Comparison of ENCODE assay signal across 10 cellular contexts in the genomic region with DNA sequence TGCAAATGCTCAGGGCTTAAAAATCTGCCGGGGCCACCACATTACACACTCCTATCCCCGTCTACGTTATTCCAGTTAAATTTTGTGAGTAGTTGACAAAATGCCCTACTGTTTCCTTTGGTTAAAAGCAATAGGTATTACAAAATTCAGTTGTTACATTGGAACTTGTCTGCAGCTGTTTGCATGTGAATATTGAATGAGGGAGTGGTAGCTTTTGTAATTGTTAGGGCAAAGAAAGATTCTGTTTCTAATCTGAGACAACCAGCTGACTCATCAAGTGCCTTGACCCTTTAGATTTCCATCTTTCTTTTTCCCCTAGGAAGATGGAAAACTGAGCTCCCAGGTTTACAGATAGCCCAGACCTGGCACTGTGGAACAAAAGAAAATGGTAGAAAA. TPM values are rescaled to one million over a fixed set of nuclear protein-coding genes. Genes with fewer than 3 reads are reported as not detected.
DNase-seq lines count a peak whose midpoint lies in the region; ATAC-seq and TF ChIP-seq lines count a peak whose summit lies in the region.
"Had no signal": no experiment of that assay in that cellular context is flagged by ENCODE, and none has a peak within 500 bp of the region (broad histone marks: within the 10 kb centered on the region; RNA-seq: fewer than 3 reads in every experiment).

No MANE protein-coding gene starts in this region.

- DNase-seq in EL (peak; percentile 64), esophagus muscularis mucosa (ENCODE audit: extremely low spot score) (no peak), renal cortical epithelial cell (ENCODE audit: low read depth) (peak; percentile 62), NCI-H1694 treated with DMSO at 0.1 percent for 48 hours (lab: John Stamatoyannopoulos, UW) (no peak), NCI-H748 (lab: John Stamatoyannopoulos, UW; ENCODE audit: unreplicated experiment) (no peak), ovary (no peak)
- DNase-seq: NCI-H1694 had no signal

- H3K27ac ChIP-seq in OCI-LY3 (ENCODE audit: low read length) (peak overlapping the region; percentile 98), esophagus muscularis mucosa (replicated peaks in 1 of 4) (peak overlapping the region; percentile 29 to 77 (median 52)), ovary (peak overlapping the region in 1 of 2 donors; percentile 11)

- no peak for TF ChIP-seq CTCF in OCI-LY3 (IDR thresholded peaks at IDR 0.05; ENCODE audit: low read depth, low read length)
- TF ChIP-seq CTCF in esophagus muscularis mucosa (IDR thresholded peaks at IDR 0.05): no peak
- TF ChIP-seq CTCF in ovary (IDR thresholded peaks at IDR 0.05): no peak

- no peak overlapping the region for H3K4me2 ChIP-seq in OCI-LY3 (ENCODE audit: low read length)

- no peak overlapping the region for H2AFZ ChIP-seq in OCI-LY3 (ENCODE audit: low read depth, low read length)

- H3K9ac ChIP-seq in OCI-LY3 (ENCODE audit: low read length): no peak overlapping the region

- H3K4me3 ChIP-seq in OCI-LY3 (ENCODE audit: low read length) (no peak overlapping the region), esophagus muscularis mucosa (no peak overlapping the region), ovary (no peak overlapping the region)
- H3K4me3 ChIP-seq: upper lobe of left lung had no signal

- peaks cover 27% of the 10 kb centered on the region for H3K36me3 ChIP-seq in OCI-LY3 (replicated peaks; ENCODE audit: low read depth, low read length)
- peaks cover 7 to 25% (median 19%) of the 10 kb centered on the region in 4 donors for H3K36me3 ChIP-seq in esophagus muscularis mucosa
- H3K36me3 ChIP-seq in ovary: no peaks in the 10 kb centered on the region

- TF ChIP-seq EP300 in esophagus muscularis mucosa (IDR thresholded peaks at IDR 0.05) (no peak), ovary (IDR thresholded peaks at IDR 0.05) (no peak)

- TF ChIP-seq POLR2A in esophagus muscularis mucosa (IDR thresholded peaks at IDR 0.05; ENCODE audit: low read depth) (no peak), ovary (IDR thresholded peaks at IDR 0.05) (no peak)

- no peaks in the 10 kb centered on the region for H3K27me3 ChIP-seq in OCI-LY3 (ENCODE audit: low read depth, low read length)
- no peaks in the 10 kb centered on the region for H3K27me3 ChIP-seq in esophagus muscularis mucosa
- no peaks in the 10 kb centered on the region for H3K27me3 ChIP-seq in ovary
- H3K27me3 ChIP-seq: upper lobe of left lung had no signal

- no peaks in the 10 kb centered on the region for H3K9me3 ChIP-seq in OCI-LY3 (ENCODE audit: insufficient read depth, low read length)
- H3K9me3 ChIP-seq in esophagus muscularis mucosa: no peaks in the 10 kb centered on the region
- H3K9me3 ChIP-seq in ovary: no peaks in the 10 kb centered on the region
- H3K9me3 ChIP-seq: upper lobe of left lung had no signal

- intact Hi-C loops in esophagus muscularis mucosa (cut with DNase I): loop anchor here (5.0 to 10.0 kb wide), 2 partner anchors 35 to 142 kb away; a partner anchor contains a TSS
- intact Hi-C loops in ovary (cut with DNase I): loop anchor here in 3 of 4 donors (5.0 to 10.0 kb wide), 2 partner anchors 35 to 142 kb away; a partner anchor contains a TSS

- H3K4me1 ChIP-seq in OCI-LY3 (ENCODE audit: low read length) (peaks cover 58% of the 10 kb centered on the region), esophagus muscularis mucosa (peaks cover 74 to 87% (median 81%) of the 10 kb centered on the region in 4 donors), ovary (ENCODE audit: insufficient read depth) (peaks cover 2% of the 10 kb centered on the region)

- peaks cover 88% of the 10 kb centered on the region for H3K79me2 ChIP-seq in OCI-LY3 (ENCODE audit: low read length)

- no peak for ATAC-seq in GM21423 (IDR thresholded peaks at IDR 0.05; ENCODE audit: unreplicated experiment)

- peaks cover 54% of the 10 kb centered on the region for H4K20me1 ChIP-seq in OCI-LY3 (ENCODE audit: insufficient read depth, low read length)

- WGBS in esophagus muscularis mucosa: 23% methylated on average over 3 of the region's 3 CpGs
- WGBS in ovary, 3 donors: 6 to 18% (median 10%) methylated on average over 3 of the region's 3 CpGs

RNA-seq across cellular contexts. Expression of a gene that starts 30.2 kb away (rescaled TPM):
- 10 to 100 TPM; 21.4 to 60.9 (median 36.4) TPM for total RNA-seq in esophagus muscularis mucosa
- 4.2 and 14.5 TPM in 2 replicates for total RNA-seq in renal cortical epithelial cell
- total RNA-seq in ovary: 10 to 100 TPM; 18.4 to 40.1 (median 33.6) TPM
- 10 to 100 TPM; 19.0 to 20.2 TPM for polyA plus RNA-seq in ovary

RNA-seq across cellular contexts. Expression of a gene that starts 31.0 kb away (rescaled TPM):
- 10 to 100 TPM in 3 of 4 donors, 1 to 10 TPM in 1; 7.9 to 15.2 (median 12.8) TPM for total RNA-seq in esophagus muscularis mucosa
- 0.80 TPM in 1 of 2 replicates, not detected in the other for total RNA-seq in renal cortical epithelial cell
- total RNA-seq in ovary: 10 to 100 TPM in 6 of 7 donors, 1 to 10 TPM in 1; 7.5 to 43.5 (median 20.6) TPM
- 10 to 100 TPM in 1 of 2 donors, not detected in 1; 11.7 TPM for polyA plus RNA-seq in ovary

RNA-seq across cellular contexts. Expression of a gene that starts 43.9 kb away (rescaled TPM):
- 10 to 100 TPM; 47.1 to 70.6 (median 59.2) TPM for total RNA-seq in esophagus muscularis mucosa
- 246 and 323 TPM in 2 replicates for total RNA-seq in renal cortical epithelial cell
- total RNA-seq in ovary: 100 to 1,000 TPM in 1 of 7 donors, 10 to 100 TPM in 6; 51.2 to 102 (median 68.6) TPM
- 10 to 100 TPM; 51.0 to 65.6 TPM for polyA plus RNA-seq in ovary

RNA-seq across cellular contexts. Expression of a gene that starts 57.9 kb away (rescaled TPM):
- total RNA-seq in esophagus muscularis mucosa: 100 to 1,000 TPM; 333 to 453 (median 392) TPM
- 447 and 544 TPM in 2 replicates for total RNA-seq in renal cortical epithelial cell
- total RNA-seq in ovary: 100 to 1,000 TPM; 257 to 457 (median 337) TPM
- polyA plus RNA-seq in ovary: 100 to 1,000 TPM; 125 to 265 TPM

Comparison
In these comparisons a context has a peak if more than half of its experiments do, and no peak if none do; other contexts are left out.
1. DNase-seq: peak in EL (single experiment) and renal cortical epithelial cell (single experiment); none in esophagus muscularis mucosa (single experiment), NCI-H1694 treated with DMSO at 0.1 percent for 48 hours (single experiment), NCI-H748 (single experiment) and ovary (0 of 5).